In the genomic region with DNA sequence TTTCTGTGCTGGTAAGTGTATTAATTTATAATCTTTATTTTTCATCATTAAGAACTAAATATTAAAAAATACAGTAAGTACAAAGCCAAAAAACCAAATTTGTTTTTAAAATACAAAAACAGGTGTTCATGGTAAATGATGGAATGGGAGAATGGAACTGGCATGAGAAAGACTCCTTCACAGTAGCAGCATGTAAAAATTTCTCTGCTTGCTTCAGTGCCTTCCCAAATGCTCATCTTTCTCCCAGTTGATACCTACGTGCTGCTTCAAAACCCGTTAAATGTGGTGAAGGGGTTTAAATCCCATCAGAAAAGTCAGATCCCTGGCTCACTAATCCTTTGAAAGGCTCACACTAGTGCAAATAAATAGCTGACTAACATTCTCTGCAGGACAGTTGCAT, we compare ENCODE assay signal across 18 cellular contexts. TPM values are rescaled to one million over a fixed set of nuclear protein-coding genes. Genes with fewer than 3 reads are reported as not detected.
"Had no signal": no experiment of that assay in that cellular context is flagged by ENCODE, and none has a peak within 500 bp of the region (broad histone marks: within the 10 kb centered on the region; RNA-seq: fewer than 3 reads in every experiment).

No MANE protein-coding gene starts in this region.

- DNase-seq: KBM-7, MV-4-11, NCI-H1048, NCI-H1105, NCI-H1417, NCI-H1436 treated with DMSO at 0.1 percent for 48 hours, NCI-H1694, NCI-H187 treated with DMSO at 0.1 percent for 48 hours, NCI-H2029 treated with DMSO at 0.1 percent for 48 hours, NCI-H2227 treated with DMSO at 0.1 percent for 48 hours, NCI-H526, Right ventricle myocardium superior, RPMI8226, SIG-M5, SK-N-SH, T-helper 1 cell had no signal

- H3K9me3 ChIP-seq: SK-N-SH had no signal

RNA-seq across cellular contexts. Expression of a gene that starts 4.2 kb away (rescaled TPM):
- total RNA-seq: HT-29, LHCN-M2 had no signal

RNA-seq across cellular contexts. Expression of a gene that starts 8.0 kb away (rescaled TPM):
- total RNA-seq: LHCN-M2 had no signal
